1 cellular context compared by ENCODE assay signal in the genomic region with DNA sequence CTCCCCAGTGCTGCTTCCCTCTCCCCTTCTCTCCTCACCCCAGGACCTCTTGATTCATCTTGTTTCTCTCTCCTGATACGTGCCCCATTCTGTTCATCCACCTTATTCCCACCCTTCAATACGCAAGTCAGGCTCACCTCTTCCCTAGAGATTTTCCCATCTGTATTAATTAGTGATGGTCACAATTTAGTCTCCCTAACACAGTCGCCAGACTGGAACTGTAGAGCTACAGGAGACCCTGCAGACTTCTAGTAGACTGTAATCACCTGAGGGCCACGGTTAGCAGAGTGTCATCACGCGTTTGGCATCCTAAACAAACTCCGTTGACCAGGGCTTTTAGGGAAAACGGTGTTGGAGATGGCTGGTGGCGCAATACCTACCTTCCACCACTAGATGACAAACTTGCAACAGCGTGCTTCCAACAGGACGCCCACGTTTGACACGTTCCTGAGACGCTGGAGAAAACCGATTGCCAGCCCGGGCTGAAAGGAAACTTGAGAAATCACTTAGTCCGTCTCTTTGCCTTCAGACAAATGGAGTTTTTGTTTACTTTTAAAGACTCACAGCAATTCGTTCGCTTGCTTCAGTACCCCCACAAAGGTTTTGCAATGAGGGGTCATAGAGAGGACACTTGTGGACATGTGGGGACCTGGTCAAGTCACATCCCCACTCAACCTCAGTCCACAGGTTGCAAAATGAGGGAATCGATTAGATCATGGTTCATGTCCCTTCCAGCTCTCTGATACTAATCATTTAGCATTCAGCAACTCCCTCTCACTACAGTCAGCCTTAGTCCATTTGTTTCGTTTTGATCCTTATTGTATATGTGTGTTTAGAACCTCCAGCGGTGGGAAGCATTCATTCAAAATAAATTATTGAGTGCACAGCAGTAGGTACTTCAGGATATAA.
TF ChIP-seq lines count a peak whose summit lies in the region.

No MANE protein-coding gene starts in this region.

TF ChIP-seq in HepG2, 621 proteins besides CTCF, POLR2A, EP300 and RAD21 (continued from another document and continues in another):
- TF ChIP-seq ZBTB44 (CRISPR knock-in tag; IDR thresholded peaks at IDR 0.05) (no peak), TERF1 (CRISPR knock-in tag; IDR thresholded peaks at IDR 0.05) (no peak), CENPBD1 (CRISPR knock-in tag; IDR thresholded peaks at IDR 0.05; ENCODE audit: borderline replicate concordance, low read depth) (no peak), TBX3 (IDR thresholded peaks at IDR 0.05; ENCODE audit: borderline replicate concordance) (peak; percentile 11; the same call in 1 of the 2 replicates), SMARCC2 (IDR thresholded peaks at IDR 0.05) (no peak), TP53 (CRISPR knock-in tag; conservative IDR thresholded peaks at IDR 0.05) (no peak), HNRNPL (IDR thresholded peaks at IDR 0.05; ENCODE audit: low read depth, low read length) (no peak), CBFB (CRISPR knock-in tag; IDR thresholded peaks at IDR 0.05) (0 out of 2 replicates have a peak, but pooled peaks have one; percentile 54), ZNF501 (CRISPR knock-in tag; IDR thresholded peaks at IDR 0.05) (peak; percentile 76; the same call in 1 of the 2 replicates), MTERF4 (CRISPR knock-in tag; IDR thresholded peaks at IDR 0.05) (no peak), ZNF7 (CRISPR knock-in tag; IDR thresholded peaks at IDR 0.05) (no peak), ZNF280D (CRISPR knock-in tag; IDR thresholded peaks at IDR 0.05) (peak; percentile 64; the same call in 1 of the 2 replicates), KDM5B (CRISPR knock-in tag; IDR thresholded peaks at IDR 0.05; ENCODE audit: borderline replicate concordance) (no peak), ZFP41 (CRISPR knock-in tag; IDR thresholded peaks at IDR 0.05; ENCODE audit: borderline replicate concordance) (no peak), ZNF724P (CRISPR knock-in tag; IDR thresholded peaks at IDR 0.05; ENCODE audit: borderline replicate concordance) (no peak), CCAR2 (optimal IDR thresholded peaks at IDR 0.05; ENCODE audit: low read depth, low read length) (no peak), ZNF589 (CRISPR knock-in tag; conservative IDR thresholded peaks at IDR 0.05) (no peak), ZNF329 (CRISPR knock-in tag; IDR thresholded peaks at IDR 0.05; ENCODE audit: low read depth) (no peak), CEBPG (CRISPR knock-in tag; IDR thresholded peaks at IDR 0.05) (peak; percentile 96), GABPA (IDR thresholded peaks at IDR 0.05; ENCODE audit: low read depth, low read length) (no peak), GABPA (CRISPR knock-in tag; IDR thresholded peaks at IDR 0.05; ENCODE audit: low read depth) (no peak), ZFP36L1 (CRISPR knock-in tag; IDR thresholded peaks at IDR 0.05) (no peak), NR3C1 (CRISPR knock-in tag; IDR thresholded peaks at IDR 0.05) (no peak), TBX2 (CRISPR knock-in tag; IDR thresholded peaks at IDR 0.05; ENCODE audit: borderline replicate concordance) (peak; percentile 55), PRMT3 (CRISPR knock-in tag; IDR thresholded peaks at IDR 0.05; ENCODE audit: borderline replicate concordance, low read depth) (no peak), KDM6A (CRISPR knock-in tag; IDR thresholded peaks at IDR 0.05; ENCODE audit: low read depth) (no peak), ZNF75D (CRISPR knock-in tag; IDR thresholded peaks at IDR 0.05; ENCODE audit: borderline replicate concordance) (no peak), CREB1 (IDR thresholded peaks at IDR 0.05) (no peak), CREB1 (CRISPR knock-in tag; IDR thresholded peaks at IDR 0.05) (peak; percentile 9; the same call in 1 of the 2 replicates), PTBP1 (IDR thresholded peaks at IDR 0.05; ENCODE audit: low read depth, low read length, poor library complexity, severe bottlenecking) (no peak)
- TF ChIP-seq, protein P1, sequence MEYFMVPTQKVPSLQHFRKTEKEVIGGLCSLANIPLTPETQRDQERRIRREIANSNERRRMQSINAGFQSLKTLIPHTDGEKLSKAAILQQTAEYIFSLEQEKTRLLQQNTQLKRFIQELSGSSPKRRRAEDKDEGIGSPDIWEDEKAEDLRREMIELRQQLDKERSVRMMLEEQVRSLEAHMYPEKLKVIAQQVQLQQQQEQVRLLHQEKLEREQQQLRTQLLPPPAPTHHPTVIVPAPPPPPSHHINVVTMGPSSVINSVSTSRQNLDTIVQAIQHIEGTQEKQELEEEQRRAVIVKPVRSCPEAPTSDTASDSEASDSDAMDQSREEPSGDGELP (IDR thresholded peaks at IDR 0.05; ENCODE audit: borderline replicate concordance, low read depth): peak; percentile 40; the same call in 1 of the 2 replicates
- TF ChIP-seq, protein P2, sequence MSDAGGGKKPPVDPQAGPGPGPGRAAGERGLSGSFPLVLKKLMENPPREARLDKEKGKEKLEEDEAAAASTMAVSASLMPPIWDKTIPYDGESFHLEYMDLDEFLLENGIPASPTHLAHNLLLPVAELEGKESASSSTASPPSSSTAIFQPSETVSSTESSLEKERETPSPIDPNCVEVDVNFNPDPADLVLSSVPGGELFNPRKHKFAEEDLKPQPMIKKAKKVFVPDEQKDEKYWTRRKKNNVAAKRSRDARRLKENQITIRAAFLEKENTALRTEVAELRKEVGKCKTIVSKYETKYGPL (CRISPR knock-in tag; IDR thresholded peaks at IDR 0.05): no peak
- TF ChIP-seq, protein P3, sequence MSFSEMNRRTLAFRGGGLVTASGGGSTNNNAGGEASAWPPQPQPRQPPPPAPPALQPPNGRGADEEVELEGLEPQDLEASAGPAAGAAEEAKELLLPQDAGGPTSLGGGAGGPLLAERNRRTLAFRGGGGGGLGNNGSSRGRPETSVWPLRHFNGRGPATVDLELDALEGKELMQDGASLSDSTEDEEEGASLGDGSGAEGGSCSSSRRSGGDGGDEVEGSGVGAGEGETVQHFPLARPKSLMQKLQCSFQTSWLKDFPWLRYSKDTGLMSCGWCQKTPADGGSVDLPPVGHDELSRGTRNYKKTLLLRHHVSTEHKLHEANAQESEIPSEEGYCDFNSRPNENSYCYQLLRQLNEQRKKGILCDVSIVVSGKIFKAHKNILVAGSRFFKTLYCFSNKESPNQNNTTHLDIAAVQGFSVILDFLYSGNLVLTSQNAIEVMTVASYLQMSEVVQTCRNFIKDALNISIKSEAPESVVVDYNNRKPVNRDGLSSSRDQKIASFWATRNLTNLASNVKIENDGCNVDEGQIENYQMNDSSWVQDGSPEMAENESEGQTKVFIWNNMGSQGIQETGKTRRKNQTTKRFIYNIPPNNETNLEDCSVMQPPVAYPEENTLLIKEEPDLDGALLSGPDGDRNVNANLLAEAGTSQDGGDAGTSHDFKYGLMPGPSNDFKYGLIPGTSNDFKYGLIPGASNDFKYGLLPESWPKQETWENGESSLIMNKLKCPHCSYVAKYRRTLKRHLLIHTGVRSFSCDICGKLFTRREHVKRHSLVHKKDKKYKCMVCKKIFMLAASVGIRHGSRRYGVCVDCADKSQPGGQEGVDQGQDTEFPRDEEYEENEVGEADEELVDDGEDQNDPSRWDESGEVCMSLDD (CRISPR knock-in tag; IDR thresholded peaks at IDR 0.05; ENCODE audit: borderline replicate concordance): no peak
- TF ChIP-seq, protein P4, sequence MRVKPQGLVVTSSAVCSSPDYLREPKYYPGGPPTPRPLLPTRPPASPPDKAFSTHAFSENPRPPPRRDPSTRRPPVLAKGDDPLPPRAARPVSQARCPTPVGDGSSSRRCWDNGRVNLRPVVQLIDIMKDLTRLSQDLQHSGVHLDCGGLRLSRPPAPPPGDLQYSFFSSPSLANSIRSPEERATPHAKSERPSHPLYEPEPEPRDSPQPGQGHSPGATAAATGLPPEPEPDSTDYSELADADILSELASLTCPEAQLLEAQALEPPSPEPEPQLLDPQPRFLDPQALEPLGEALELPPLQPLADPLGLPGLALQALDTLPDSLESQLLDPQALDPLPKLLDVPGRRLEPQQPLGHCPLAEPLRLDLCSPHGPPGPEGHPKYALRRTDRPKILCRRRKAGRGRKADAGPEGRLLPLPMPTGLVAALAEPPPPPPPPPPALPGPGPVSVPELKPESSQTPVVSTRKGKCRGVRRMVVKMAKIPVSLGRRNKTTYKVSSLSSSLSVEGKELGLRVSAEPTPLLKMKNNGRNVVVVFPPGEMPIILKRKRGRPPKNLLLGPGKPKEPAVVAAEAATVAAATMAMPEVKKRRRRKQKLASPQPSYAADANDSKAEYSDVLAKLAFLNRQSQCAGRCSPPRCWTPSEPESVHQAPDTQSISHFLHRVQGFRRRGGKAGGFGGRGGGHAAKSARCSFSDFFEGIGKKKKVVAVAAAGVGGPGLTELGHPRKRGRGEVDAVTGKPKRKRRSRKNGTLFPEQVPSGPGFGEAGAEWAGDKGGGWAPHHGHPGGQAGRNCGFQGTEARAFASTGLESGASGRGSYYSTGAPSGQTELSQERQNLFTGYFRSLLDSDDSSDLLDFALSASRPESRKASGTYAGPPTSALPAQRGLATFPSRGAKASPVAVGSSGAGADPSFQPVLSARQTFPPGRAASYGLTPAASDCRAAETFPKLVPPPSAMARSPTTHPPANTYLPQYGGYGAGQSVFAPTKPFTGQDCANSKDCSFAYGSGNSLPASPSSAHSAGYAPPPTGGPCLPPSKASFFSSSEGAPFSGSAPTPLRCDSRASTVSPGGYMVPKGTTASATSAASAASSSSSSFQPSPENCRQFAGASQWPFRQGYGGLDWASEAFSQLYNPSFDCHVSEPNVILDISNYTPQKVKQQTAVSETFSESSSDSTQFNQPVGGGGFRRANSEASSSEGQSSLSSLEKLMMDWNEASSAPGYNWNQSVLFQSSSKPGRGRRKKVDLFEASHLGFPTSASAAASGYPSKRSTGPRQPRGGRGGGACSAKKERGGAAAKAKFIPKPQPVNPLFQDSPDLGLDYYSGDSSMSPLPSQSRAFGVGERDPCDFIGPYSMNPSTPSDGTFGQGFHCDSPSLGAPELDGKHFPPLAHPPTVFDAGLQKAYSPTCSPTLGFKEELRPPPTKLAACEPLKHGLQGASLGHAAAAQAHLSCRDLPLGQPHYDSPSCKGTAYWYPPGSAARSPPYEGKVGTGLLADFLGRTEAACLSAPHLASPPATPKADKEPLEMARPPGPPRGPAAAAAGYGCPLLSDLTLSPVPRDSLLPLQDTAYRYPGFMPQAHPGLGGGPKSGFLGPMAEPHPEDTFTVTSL (CRISPR knock-in tag; IDR thresholded peaks at IDR 0.05; ENCODE audit: borderline replicate concordance): 0 out of 2 replicates have a peak, but pooled peaks have one; percentile 23
- TF ChIP-seq, protein P5, sequence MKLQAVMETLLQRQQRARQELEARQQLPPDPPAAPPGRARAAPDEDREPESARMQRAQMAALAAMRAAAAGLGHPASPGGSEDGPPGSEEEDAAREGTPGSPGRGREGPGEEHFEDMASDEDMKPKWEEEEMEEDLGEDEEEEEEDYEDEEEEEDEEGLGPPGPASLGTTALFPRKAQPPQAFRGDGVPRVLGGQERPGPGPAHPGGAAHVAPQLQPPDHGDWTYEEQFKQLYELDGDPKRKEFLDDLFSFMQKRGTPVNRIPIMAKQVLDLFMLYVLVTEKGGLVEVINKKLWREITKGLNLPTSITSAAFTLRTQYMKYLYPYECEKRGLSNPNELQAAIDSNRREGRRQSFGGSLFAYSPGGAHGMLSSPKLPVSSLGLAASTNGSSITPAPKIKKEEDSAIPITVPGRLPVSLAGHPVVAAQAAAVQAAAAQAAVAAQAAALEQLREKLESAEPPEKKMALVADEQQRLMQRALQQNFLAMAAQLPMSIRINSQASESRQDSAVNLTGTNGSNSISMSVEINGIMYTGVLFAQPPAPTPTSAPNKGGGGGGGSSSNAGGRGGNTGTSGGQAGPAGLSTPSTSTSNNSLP (IDR thresholded peaks at IDR 0.05; ENCODE audit: low read depth, low read length): peak; percentile 28; the same call in 1 of the 2 replicates
